Comparison of ENCODE assay signal across 1 cellular context in genomic region chr11:122832297-122833132, GRCh38.
TF ChIP-seq lines count a peak whose summit lies in the region.

No MANE protein-coding gene starts in this region.

TF ChIP-seq in GM12878, 131 proteins besides CTCF, POLR2A, EP300 and RAD21:
- TF ChIP-seq MTA2 (IDR thresholded peaks at IDR 0.05; ENCODE audit: low read depth) = peak; percentile 84
- TF ChIP-seq SPI1 (IDR thresholded peaks at IDR 0.05; ENCODE audit: borderline replicate concordance, insufficient read depth, low read depth, low read length) = peak; percentile 12; the same call in 1 of the 2 replicates
